In the genomic region with DNA sequence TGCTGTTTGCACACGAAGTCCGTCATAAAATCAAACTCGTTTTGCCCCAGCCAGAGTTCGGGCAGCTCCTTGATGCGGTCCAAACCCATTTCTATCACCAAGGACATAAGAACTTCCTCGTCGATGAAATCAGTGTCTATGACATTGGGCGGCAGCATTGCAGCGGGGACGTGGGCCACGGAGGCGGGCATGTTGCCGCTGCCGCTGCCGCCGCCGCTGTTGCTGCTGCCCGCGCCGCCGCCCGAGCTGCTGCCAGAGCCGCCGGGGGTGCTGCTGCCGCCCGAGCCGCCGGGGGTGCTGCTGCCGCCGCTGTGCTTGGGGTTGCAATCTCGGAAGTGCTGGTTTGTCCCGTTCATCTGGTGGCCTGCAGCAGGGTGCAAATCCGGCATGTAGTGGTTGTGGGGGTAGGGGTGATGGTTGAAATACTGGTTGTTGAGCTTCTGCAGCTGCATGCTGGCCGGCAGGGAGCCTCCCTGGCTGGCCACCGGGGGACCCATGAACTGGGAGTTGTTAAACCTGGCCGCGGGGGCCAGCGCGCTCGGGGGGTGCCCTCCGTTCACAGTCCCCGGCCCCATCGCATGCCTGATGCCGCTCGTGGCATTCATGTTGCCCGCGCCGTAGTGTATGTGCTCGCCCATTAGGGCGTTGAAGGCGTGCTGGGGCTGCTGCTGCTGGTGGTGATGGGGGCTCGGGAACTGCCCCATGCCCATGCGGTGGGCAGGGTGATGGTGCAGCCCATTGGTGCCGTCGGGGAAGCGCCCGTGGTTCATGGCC, we compare ENCODE assay signal across 8 cellular contexts.
A peak's percentile ranks its signal among the peaks of the same experiment; 100 is the strongest.
DNase-seq lines count a peak whose midpoint lies in the region; ATAC-seq and TF ChIP-seq lines count a peak whose summit lies in the region.

No MANE protein-coding gene starts in this region.

- peak; percentile 52 for DNase-seq in DMS53 treated with DMSO at 0.1 percent for 48 hours (lab: John Stamatoyannopoulos, UW; ENCODE audit: unreplicated experiment)
- DNase-seq in LNCaP clone FGC (ENCODE audit: low read depth): no peak
- DNase-seq in T-helper 9 cell: peak; percentile 61
- DNase-seq in astrocyte of the spinal cord (ENCODE audit: low read depth, low spot score): peak; percentile 53
- DNase-seq in GF-D8 (lab: John Stamatoyannopoulos, UW): no peak

- H3K27ac ChIP-seq in skin epidermis: peak overlapping the region; percentile 89 to 99 (median 97)

- TF ChIP-seq CTCF in LNCaP clone FGC (IDR thresholded peaks at IDR 0.05; ENCODE audit: control insufficient read depth, extremely low read depth, insufficient read depth) (peak; percentile 58), astrocyte of the spinal cord (IDR thresholded peaks at IDR 0.05; ENCODE audit: low read depth, low read length) (peak; percentile 24)

- in situ Hi-C loops in astrocyte of the spinal cord (cut with HindIII; ENCODE audit: low sequenced_read_pairs): no loop called here

- H3K4me3 ChIP-seq in LNCaP clone FGC (ENCODE audit: low read depth, low read length) (peak overlapping the region; percentile 94), astrocyte of the spinal cord (ENCODE audit: low read depth, low read length) (peak overlapping the region; percentile 89), iPS-11a (ENCODE audit: low read depth, low read length) (peak overlapping the region; percentile 97), skin epidermis (peak overlapping the region; percentile 68 to 99 (median 79))

- ATAC-seq in GM21528 (IDR thresholded peaks at IDR 0.05; ENCODE audit: low FRiP score, unreplicated experiment): peak; percentile 35

Comparison
In these comparisons a context has a peak if more than half of its experiments do, and no peak if none do; other contexts are left out.
1. DNase-seq: peak in DMS53 treated with DMSO at 0.1 percent for 48 hours (single experiment), T-helper 9 cell (single experiment) and astrocyte of the spinal cord (single experiment); none in LNCaP clone FGC (single experiment) and GF-D8 (single experiment).
2. Peak in every context shown above with its lines, with median percentiles within 50 percentile points of each other: H3K4me3 ChIP-seq.